11 cellular contexts compared by ENCODE assay signal in the genomic region with DNA sequence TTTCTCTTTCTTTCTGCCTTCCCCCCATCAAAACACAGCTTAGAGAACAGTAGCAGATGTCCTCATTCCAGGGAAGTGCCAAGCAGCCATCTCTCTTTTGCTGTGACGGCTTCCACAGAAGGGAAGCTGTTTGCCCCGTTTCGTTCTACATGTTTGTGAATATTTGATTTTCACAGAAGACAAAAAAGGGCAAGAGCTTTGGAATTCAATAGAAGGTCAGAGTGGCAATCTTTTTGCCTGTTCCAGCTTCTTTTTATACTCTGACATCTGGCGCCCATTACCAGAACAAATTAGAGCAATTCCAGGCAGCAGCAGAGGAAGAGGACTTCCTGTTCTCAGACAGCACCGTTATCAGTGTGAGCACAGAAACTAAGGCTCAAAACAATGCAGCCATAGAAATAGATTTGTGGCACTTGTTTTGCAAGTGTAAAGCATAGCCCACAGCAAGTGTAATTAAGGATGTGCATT.
A peak's percentile ranks its signal among the peaks of the same experiment; 100 is the strongest.
DNase-seq lines count a peak whose midpoint lies in the region; ATAC-seq and TF ChIP-seq lines count a peak whose summit lies in the region.
"Had no signal": no experiment of that assay in that cellular context is flagged by ENCODE, and none has a peak within 500 bp of the region (broad histone marks: within the 10 kb centered on the region; RNA-seq: fewer than 3 reads in every experiment).

No MANE protein-coding gene starts in this region.

- H3K4me1 ChIP-seq in A673 (ENCODE audit: insufficient read depth, low read length, poor library complexity, severe bottlenecking) (peaks cover 11% of the 10 kb centered on the region), mesendoderm (ENCODE audit: control insufficient read depth, low read depth, low read length) (no peaks in the 10 kb centered on the region)

- no peaks in the 10 kb centered on the region for H3K79me2 ChIP-seq in mesendoderm (ENCODE audit: control insufficient read depth, insufficient read depth, low read length)

- DNase-seq in A673 (ENCODE audit: low spot score) (peak; percentile 82), NCI-H748 treated with DMSO at 0.1 percent for 48 hours (lab: John Stamatoyannopoulos, UW) (peak; percentile 52), coronary artery (ENCODE audit: low spot score) (no peak), mesendoderm (peak; percentile 19), NCI-H2107 (lab: John Stamatoyannopoulos, UW) (no peak), NCI-H526 treated with DMSO at 0.1 percent for 48 hours (lab: John Stamatoyannopoulos, UW) (no peak)
- DNase-seq: activated CD8-positive, alpha-beta memory T cell treated with anti-CD3 and anti-CD28 coated beads, Interleukin-2, amount 50 U/mL, for 48 hours; H7 had no signal

- no peak overlapping the region for H3K18ac ChIP-seq in mesendoderm (ENCODE audit: low read length)

- no TSS peak for BruUV-seq in A673 (replicated peaks; lab: Mats Ljungman, UMichigan)

- POLR2A ChIA-PET in A673 (lab: Charles Lee; ENCODE audit: low non-redundant PET) = no interaction called here

- no peak overlapping the region for H4K8ac ChIP-seq in mesendoderm (ENCODE audit: low read depth, low read length)

- H3K9me3 ChIP-seq in A673 (ENCODE audit: low read depth, low read length, poor library complexity, severe bottlenecking) = peaks cover 7% of the 10 kb centered on the region

- H2BK120ac ChIP-seq in mesendoderm (ENCODE audit: low read depth, low read length) = no peak overlapping the region

- no peak overlapping the region for H3K56ac ChIP-seq in mesendoderm (ENCODE audit: low read length)

- no peak overlapping the region for H3K4ac ChIP-seq in mesendoderm (ENCODE audit: low read depth, low read length)

- TF ChIP-seq CTCF in A673 (conservative IDR thresholded peaks at IDR 0.05; ENCODE audit: low read depth, low read length) (no peak), coronary artery (IDR thresholded peaks at IDR 0.05) (no peak)

- H3K27ac ChIP-seq in A673 (ENCODE audit: low read depth, low read length, poor library complexity, severe bottlenecking) (peak overlapping the region; percentile 75), coronary artery (peak overlapping the region; percentile 2 to 51), mesendoderm (ENCODE audit: low read depth, low read length) (no peak overlapping the region)

- H3K36me3 ChIP-seq in A673 (ENCODE audit: insufficient read depth, low read length, poor library complexity, severe bottlenecking) (no peaks in the 10 kb centered on the region), mesendoderm (ENCODE audit: control insufficient read depth, insufficient read depth, low read length) (no peaks in the 10 kb centered on the region)

- H3K79me1 ChIP-seq in mesendoderm (ENCODE audit: low read length) = no peaks in the 10 kb centered on the region

- H2AK5ac ChIP-seq in mesendoderm (ENCODE audit: low read length) = no peak overlapping the region

- CTCF ChIA-PET in A673 (lab: Charles Lee) = no interaction called here

- no peak overlapping the region for H3K4me2 ChIP-seq in mesendoderm (ENCODE audit: low read length)

- intact Hi-C loops in A673 (cut with micrococcal nuclease; ENCODE audit: unreplicated experiment) = no loop called here

- H3K4me3 ChIP-seq in A673 (ENCODE audit: low read depth, low read length, poor library complexity, severe bottlenecking) (peak overlapping the region; percentile 26), coronary artery (peak overlapping the region; percentile 53), mesendoderm (ENCODE audit: low read length) (no peak overlapping the region)

- no peak for ATAC-seq in HG03571 (IDR thresholded peaks at IDR 0.05; ENCODE audit: unreplicated experiment)
- no peak for ATAC-seq in HG03108 (IDR thresholded peaks at IDR 0.05; ENCODE audit: unreplicated experiment)
- ATAC-seq: esophagus mucosa had no signal

- H3K23ac ChIP-seq in mesendoderm (ENCODE audit: low read length) = no peak overlapping the region

- no CpG with 5 or more reads among the region's 5 CpGs for WGBS in mesendoderm (ENCODE audit: extremely low coverage, insufficient coverage, low lambda C conversion rate)

- H2BK5ac ChIP-seq in mesendoderm (ENCODE audit: low read length) = no peak overlapping the region

- no peak overlapping the region for H2BK15ac ChIP-seq in mesendoderm (replicated peaks; ENCODE audit: low read depth)

- H3K9ac ChIP-seq in mesendoderm (ENCODE audit: low read length) = no peak overlapping the region

- H4K5ac ChIP-seq in mesendoderm (ENCODE audit: low read length) = no peak overlapping the region

- no peaks in the 10 kb centered on the region for H3K27me3 ChIP-seq in A673 (replicated peaks; ENCODE audit: insufficient read depth, low read depth, low read length, poor library complexity)
- H3K27me3 ChIP-seq in mesendoderm (ENCODE audit: insufficient read depth, low read length, poor library complexity) = no peaks in the 10 kb centered on the region

Comparison
In these comparisons a context has a peak if more than half of its experiments do, and no peak if none do; other contexts are left out.
1. DNase-seq: peak in A673 (single experiment), NCI-H748 treated with DMSO at 0.1 percent for 48 hours (single experiment) and mesendoderm (single experiment); none in coronary artery (single experiment), NCI-H2107 (single experiment) and NCI-H526 treated with DMSO at 0.1 percent for 48 hours (single experiment).